In genomic region chr2:219574509-219575311, GRCh38 we compare ENCODE assay signal across 19 cellular contexts. TPM values are rescaled to one million over a fixed set of nuclear protein-coding genes. Genes with fewer than 3 reads are reported as not detected.
A peak's percentile ranks its signal among the peaks of the same experiment; 100 is the strongest.
DNase-seq lines count a peak whose midpoint lies in the region; TF ChIP-seq lines count a peak whose summit lies in the region.
"Had no signal": no experiment of that assay in that cellular context is flagged by ENCODE, and none has a peak within 500 bp of the region (broad histone marks: within the 10 kb centered on the region; RNA-seq: fewer than 3 reads in every experiment).

No MANE protein-coding gene starts in this region.

- no peak overlapping the region for H3K27ac ChIP-seq in HEK293 (ENCODE audit: extremely low read depth, low read depth, low read length)

- CTCF ChIA-PET in HEK293 (lab: Yijun Ruan, JAX): interaction anchor here (0.6 to 0.9 kb wide), 3 partner anchors 14 to 68 kb away, joined by 3 to 6 read pairs (median 4); no protein-coding TSS in a partner anchor

- POLR2A ChIA-PET in HEK293 (lab: Yijun Ruan, JAX): no interaction called here

- DNase-seq in NCI-H345 (lab: John Stamatoyannopoulos, UW) (peak; percentile 30), NCI-H345 treated with DMSO at 0.1 percent for 48 hours (lab: John Stamatoyannopoulos, UW; ENCODE audit: unreplicated experiment) (no peak), myocyte (ENCODE audit: low read depth) (peak; percentile 40), germinal center (ENCODE audit: low spot score) (no peak), MV-4-11 (lab: John Stamatoyannopoulos, UW) (no peak)
- DNase-seq: Caco-2; cerebellar nuclear complex; effector CD4-positive, alpha-beta T cell; foreskin melanocyte; hypothalamus; NCI-H1417; NCI-H748 treated with DMSO at 0.1 percent for 48 hours; occipital lobe; SIG-M5; T-helper 1 cell had no signal

- TF ChIP-seq CTCF in HEK293 (tag by site-specific recombination; IDR thresholded peaks at IDR 0.05): no peak

- H3K9me3 ChIP-seq in HEK293 (ENCODE audit: control insufficient read depth, insufficient read depth, low read depth, low read length): no peaks in the 10 kb centered on the region
- H3K9me3 ChIP-seq: Caco-2 had no signal

- H3K4me1 ChIP-seq in HEK293 (ENCODE audit: control insufficient read depth, insufficient read depth, low read length): peaks cover 11% of the 10 kb centered on the region

- no peak overlapping the region for H3K4me3 ChIP-seq in HEK293 (ENCODE audit: low read depth, low read length)
- H3K4me3 ChIP-seq: lung had no signal

- H3K36me3 ChIP-seq in HEK293 (ENCODE audit: control insufficient read depth in 2 of 2, insufficient read depth in 1 of 2, low read length in 2 of 2): peaks cover 0 to 6% of the 10 kb centered on the region in 2 experiments; a peak in 1 of 3 replicates

TF ChIP-seq in HEK293, 187 proteins besides CTCF, POLR2A, EP300 and RAD21:
- TF ChIP-seq EGR2 (tag by site-specific recombination; IDR thresholded peaks at IDR 0.05; ENCODE audit: low read depth) (no peak), ZNF792 (tag by site-specific recombination; IDR thresholded peaks at IDR 0.05) (no peak), PRDM10 (tag by site-specific recombination; IDR thresholded peaks at IDR 0.05) (0 out of 2 replicates have a peak, but pooled peaks have one; percentile 49), ZNF785 (tag by site-specific recombination; IDR thresholded peaks at IDR 0.05) (no peak), ZNF335 (tag by site-specific recombination; conservative IDR thresholded peaks at IDR 0.05) (peak; percentile 32; the same call in 1 of the 2 replicates), GLI4 (tag by site-specific recombination; IDR thresholded peaks at IDR 0.05) (no peak)
- TF ChIP-seq, protein P1, sequence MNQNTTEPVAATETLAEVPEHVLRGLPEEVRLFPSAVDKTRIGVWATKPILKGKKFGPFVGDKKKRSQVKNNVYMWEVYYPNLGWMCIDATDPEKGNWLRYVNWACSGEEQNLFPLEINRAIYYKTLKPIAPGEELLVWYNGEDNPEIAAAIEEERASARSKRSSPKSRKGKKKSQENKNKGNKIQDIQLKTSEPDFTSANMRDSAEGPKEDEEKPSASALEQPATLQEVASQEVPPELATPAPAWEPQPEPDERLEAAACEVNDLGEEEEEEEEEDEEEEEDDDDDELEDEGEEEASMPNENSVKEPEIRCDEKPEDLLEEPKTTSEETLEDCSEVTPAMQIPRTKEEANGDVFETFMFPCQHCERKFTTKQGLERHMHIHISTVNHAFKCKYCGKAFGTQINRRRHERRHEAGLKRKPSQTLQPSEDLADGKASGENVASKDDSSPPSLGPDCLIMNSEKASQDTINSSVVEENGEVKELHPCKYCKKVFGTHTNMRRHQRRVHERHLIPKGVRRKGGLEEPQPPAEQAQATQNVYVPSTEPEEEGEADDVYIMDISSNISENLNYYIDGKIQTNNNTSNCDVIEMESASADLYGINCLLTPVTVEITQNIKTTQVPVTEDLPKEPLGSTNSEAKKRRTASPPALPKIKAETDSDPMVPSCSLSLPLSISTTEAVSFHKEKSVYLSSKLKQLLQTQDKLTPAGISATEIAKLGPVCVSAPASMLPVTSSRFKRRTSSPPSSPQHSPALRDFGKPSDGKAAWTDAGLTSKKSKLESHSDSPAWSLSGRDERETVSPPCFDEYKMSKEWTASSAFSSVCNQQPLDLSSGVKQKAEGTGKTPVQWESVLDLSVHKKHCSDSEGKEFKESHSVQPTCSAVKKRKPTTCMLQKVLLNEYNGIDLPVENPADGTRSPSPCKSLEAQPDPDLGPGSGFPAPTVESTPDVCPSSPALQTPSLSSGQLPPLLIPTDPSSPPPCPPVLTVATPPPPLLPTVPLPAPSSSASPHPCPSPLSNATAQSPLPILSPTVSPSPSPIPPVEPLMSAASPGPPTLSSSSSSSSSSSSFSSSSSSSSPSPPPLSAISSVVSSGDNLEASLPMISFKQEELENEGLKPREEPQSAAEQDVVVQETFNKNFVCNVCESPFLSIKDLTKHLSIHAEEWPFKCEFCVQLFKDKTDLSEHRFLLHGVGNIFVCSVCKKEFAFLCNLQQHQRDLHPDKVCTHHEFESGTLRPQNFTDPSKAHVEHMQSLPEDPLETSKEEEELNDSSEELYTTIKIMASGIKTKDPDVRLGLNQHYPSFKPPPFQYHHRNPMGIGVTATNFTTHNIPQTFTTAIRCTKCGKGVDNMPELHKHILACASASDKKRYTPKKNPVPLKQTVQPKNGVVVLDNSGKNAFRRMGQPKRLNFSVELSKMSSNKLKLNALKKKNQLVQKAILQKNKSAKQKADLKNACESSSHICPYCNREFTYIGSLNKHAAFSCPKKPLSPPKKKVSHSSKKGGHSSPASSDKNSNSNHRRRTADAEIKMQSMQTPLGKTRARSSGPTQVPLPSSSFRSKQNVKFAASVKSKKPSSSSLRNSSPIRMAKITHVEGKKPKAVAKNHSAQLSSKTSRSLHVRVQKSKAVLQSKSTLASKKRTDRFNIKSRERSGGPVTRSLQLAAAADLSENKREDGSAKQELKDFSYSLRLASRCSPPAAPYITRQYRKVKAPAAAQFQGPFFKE (tag by site-specific recombination; IDR thresholded peaks at IDR 0.05; ENCODE audit: borderline replicate concordance): no peak
- TF ChIP-seq, protein P2, sequence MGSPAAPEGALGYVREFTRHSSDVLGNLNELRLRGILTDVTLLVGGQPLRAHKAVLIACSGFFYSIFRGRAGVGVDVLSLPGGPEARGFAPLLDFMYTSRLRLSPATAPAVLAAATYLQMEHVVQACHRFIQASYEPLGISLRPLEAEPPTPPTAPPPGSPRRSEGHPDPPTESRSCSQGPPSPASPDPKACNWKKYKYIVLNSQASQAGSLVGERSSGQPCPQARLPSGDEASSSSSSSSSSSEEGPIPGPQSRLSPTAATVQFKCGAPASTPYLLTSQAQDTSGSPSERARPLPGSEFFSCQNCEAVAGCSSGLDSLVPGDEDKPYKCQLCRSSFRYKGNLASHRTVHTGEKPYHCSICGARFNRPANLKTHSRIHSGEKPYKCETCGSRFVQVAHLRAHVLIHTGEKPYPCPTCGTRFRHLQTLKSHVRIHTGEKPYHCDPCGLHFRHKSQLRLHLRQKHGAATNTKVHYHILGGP (tag by site-specific recombination; IDR thresholded peaks at IDR 0.05): no peak

RNA-seq across cellular contexts. Expression of gene INHA, which starts 2.6 kb away (rescaled TPM):
- 0.48 and 0.62 TPM in 2 replicates for total RNA-seq in myocyte
- polyA plus RNA-seq in myocyte (2012): 1.7 TPM
- total RNA-seq: A172; activated T-helper 1 cell treated with anti-CD3 and anti-CD28 coated beads, Interleukin-12 subunit alpha, Interleukin-12 subunit beta, Interleukin-2, Interleukin-4 antibody, amounts not matched to agents 30 ng/mL and 10 ng/mL and 1 ng/mL, durations not matched to agents 14 hours and 24 hours and 36 hours; occipital lobe had no signal

RNA-seq across cellular contexts. Expression of gene OBSL1, which starts 3.4 kb away (rescaled TPM):
- 159 and 173 TPM in 2 replicates for total RNA-seq in myocyte
- 139 TPM for polyA plus RNA-seq in myocyte (2012)

RNA-seq across cellular contexts. Expression of gene STK11IP, which starts 22.9 kb away (rescaled TPM):
- 13.0 and 14.7 TPM in 2 replicates for total RNA-seq in myocyte
- polyA plus RNA-seq in myocyte (2012): 22.2 TPM

RNA-seq across cellular contexts. Expression of gene TMEM198, which starts 30.9 kb away (rescaled TPM):
- total RNA-seq in myocyte: 5.8 and 9.0 TPM in 2 replicates
- polyA plus RNA-seq in myocyte (2012): 4.5 TPM

RNA-seq across cellular contexts. Expression of gene CHPF, which starts 31.1 kb away (rescaled TPM):
- total RNA-seq in myocyte: 382 and 388 TPM in 2 replicates
- polyA plus RNA-seq in myocyte (2012): 301 TPM

Comparison
In these comparisons a context has a peak if more than half of its experiments do, and no peak if none do; other contexts are left out.
1. DNase-seq: peak in NCI-H345 (single experiment) and myocyte (single experiment); none in NCI-H345 treated with DMSO at 0.1 percent for 48 hours (single experiment), germinal center (single experiment) and MV-4-11 (single experiment).